In genomic region chr14:33676135-33676566, GRCh38 we compare ENCODE assay signal across 1 cellular context.
A peak's percentile ranks its signal among the peaks of the same experiment; 100 is the strongest.
TF ChIP-seq lines count a peak whose summit lies in the region.

No MANE protein-coding gene starts in this region.

TF ChIP-seq in HepG2, 621 proteins besides CTCF, POLR2A, EP300 and RAD21 (continued from another document):
- TF ChIP-seq TFE3 (CRISPR knock-in tag; IDR thresholded peaks at IDR 0.05) (peak; percentile 68; the same call in 1 of the 2 replicates), TCF12 (IDR thresholded peaks at IDR 0.05) (no peak), TCF12 (CRISPR knock-in tag; IDR thresholded peaks at IDR 0.05) (no peak), PHF5A (CRISPR knock-in tag; IDR thresholded peaks at IDR 0.05; ENCODE audit: low read depth, unreplicated experiment) (no peak), SMAD1 (CRISPR knock-in tag; IDR thresholded peaks at IDR 0.05; ENCODE audit: borderline replicate concordance, low read depth) (no peak), POGZ (CRISPR knock-in tag; IDR thresholded peaks at IDR 0.05) (no peak), FOXA3 (CRISPR knock-in tag; IDR thresholded peaks at IDR 0.05) (no peak), SMC3 (IDR thresholded peaks at IDR 0.05; ENCODE audit: low read length) (0 out of 2 replicates have a peak, but pooled peaks have one; percentile 8), JDP2 (CRISPR knock-in tag; IDR thresholded peaks at IDR 0.05; ENCODE audit: borderline replicate concordance) (no peak), RFX5 (IDR thresholded peaks at IDR 0.05; ENCODE audit: low read depth, low read length) (no peak), MED1 (CRISPR knock-in tag; IDR thresholded peaks at IDR 0.05) (no peak), ARNTL (CRISPR knock-in tag; IDR thresholded peaks at IDR 0.05) (peak; percentile 63), USF2 (IDR thresholded peaks at IDR 0.05; ENCODE audit: low read depth, low read length) (peak; percentile 77), USF2 (CRISPR knock-in tag; IDR thresholded peaks at IDR 0.05; ENCODE audit: borderline replicate concordance) (peak; percentile 86; the same call in 1 of the 2 replicates), SMAD9 (CRISPR knock-in tag; IDR thresholded peaks at IDR 0.05) (no peak), ESRRA (CRISPR knock-in tag; IDR thresholded peaks at IDR 0.05; ENCODE audit: low read depth) (no peak), ZNF430 (CRISPR knock-in tag; IDR thresholded peaks at IDR 0.05) (no peak), THAP11 (CRISPR knock-in tag; IDR thresholded peaks at IDR 0.05) (no peak), ZNF292 (CRISPR knock-in tag; IDR thresholded peaks at IDR 0.05; ENCODE audit: borderline replicate concordance, low read depth) (no peak), ZFY (CRISPR knock-in tag; IDR thresholded peaks at IDR 0.05) (no peak), SP4 (CRISPR knock-in tag; IDR thresholded peaks at IDR 0.05) (no peak), TFAP4 (IDR thresholded peaks at IDR 0.05; ENCODE audit: borderline replicate concordance, low read depth) (peak; percentile 72; the same call in 1 of the 2 replicates), HOXA5 (CRISPR knock-in tag; IDR thresholded peaks at IDR 0.05) (no peak), CSRNP1 (CRISPR knock-in tag; IDR thresholded peaks at IDR 0.05) (no peak)
